ENCODE assay signal across 8 cellular contexts in the genomic region with DNA sequence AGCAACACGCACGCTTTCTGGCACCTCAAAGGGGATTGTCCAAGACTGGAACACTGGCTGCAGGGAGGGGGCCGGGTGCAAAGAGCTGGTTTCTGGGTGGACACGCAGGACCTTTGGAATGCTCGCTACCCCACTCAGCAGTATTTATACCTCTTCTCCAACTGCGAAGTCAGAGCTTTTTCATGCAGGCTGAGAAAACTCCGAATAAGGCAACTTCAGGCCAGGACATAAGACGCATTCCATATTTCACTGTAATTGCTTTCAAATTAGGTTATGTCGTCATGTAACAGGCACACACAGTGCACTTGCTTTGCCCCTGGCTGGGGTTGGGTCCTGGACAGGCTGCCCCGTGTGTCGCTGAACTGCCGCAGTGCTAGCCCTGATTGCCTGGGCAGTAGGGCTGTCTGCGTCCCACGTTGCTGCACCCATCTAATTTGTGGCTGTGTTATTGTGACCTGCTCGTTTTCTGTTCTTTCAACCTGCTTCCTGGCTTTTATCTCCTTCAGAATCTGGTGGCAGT. TPM values are rescaled to one million over a fixed set of nuclear protein-coding genes. Genes with fewer than 3 reads are reported as not detected.
DNase-seq lines count a peak whose midpoint lies in the region; ATAC-seq, FAIRE-seq and TF ChIP-seq lines count a peak whose summit lies in the region.

No MANE protein-coding gene starts in this region.

- H3K4me1 Mint-ChIP-seq in H9, result peaks cover 42 to 59% of the 10 kb centered on the region in 2 experiments

- peak overlapping the region; percentile 95 to 97 (median 96) for H3K27ac Mint-ChIP-seq in H9

- no peak overlapping the region for H3K4me3 ChIP-seq in body of pancreas
- H3K4me3 ChIP-seq in smooth muscle cell, result no peak overlapping the region

- peaks cover 13 to 39% (median 34%) of the 10 kb centered on the region in 3 experiments; a peak in 6 of 7 replicates for H3K36me3 Mint-ChIP-seq in H9 (ENCODE audit: insufficient read depth in 1 of 3, low read depth in 3 of 3)

- H2BK20ac ChIP-seq in H9 (ENCODE audit: low read depth, low read length, poor library complexity, severe bottlenecking), result no peak overlapping the region

- no peaks in the 10 kb centered on the region; the same call in 1 of the 2 replicates for H3K27me3 Mint-ChIP-seq in H9 (ENCODE audit: low read depth)

- H4K8ac ChIP-seq in H9 (replicated peaks; ENCODE audit: insufficient read length, low read depth, low read length), result no peak overlapping the region

- FAIRE-seq in GM19239 (lab: Jason Lieb, UNC), result no peak

- no peak overlapping the region for H2BK5ac ChIP-seq in H9 (ENCODE audit: insufficient read length, low read length)

- peaks cover 5% of the 10 kb centered on the region for H3K79me1 ChIP-seq in H9 (ENCODE audit: insufficient read depth, low read depth, low read length, poor library complexity, severe bottlenecking)

- no peak overlapping the region for H3K56ac ChIP-seq in H9 (ENCODE audit: insufficient read length, low read depth, low read length)

- H3K23ac ChIP-seq in H9 (ENCODE audit: insufficient read length, low read depth, low read length), result no peak overlapping the region

- H3K27me3 ChIP-seq in H9 (ENCODE audit: insufficient read depth, low read length), result no peaks in the 10 kb centered on the region
- H3K27me3 ChIP-seq in body of pancreas, result no peaks in the 10 kb centered on the region
- H3K27me3 ChIP-seq in smooth muscle cell (ENCODE audit: low read depth), result no peaks in the 10 kb centered on the region

- no peak overlapping the region for H2BK15ac ChIP-seq in H9 (ENCODE audit: low read depth, low read length)

- no CpG with 5 or more reads among the region's 15 CpGs for WGBS in H9 (ENCODE audit: extremely low coverage, insufficient read length, low lambda C conversion rate)
- WGBS in body of pancreas, 2 donors, result 65 to 68% methylated on average over 12 to 15 of the region's 15 CpGs
- 31% methylated on average over 15 of the region's 15 CpGs for WGBS in smooth muscle cell (ENCODE audit: low lambda C conversion rate)

- no peak overlapping the region for H3T11ph ChIP-seq in H9 (ENCODE audit: low read length)

- H3K4ac ChIP-seq in H9 (ENCODE audit: low read depth, low read length), result no peak overlapping the region; the same call in 1 of the 2 replicates

- H4K20me1 ChIP-seq in H9 (ENCODE audit: control insufficient read depth, insufficient read depth, insufficient read length), result no peaks in the 10 kb centered on the region
- peaks cover 43% of the 10 kb centered on the region for H4K20me1 ChIP-seq in smooth muscle cell (ENCODE audit: low read depth)

- no peak overlapping the region for H2AK5ac ChIP-seq in H9 (ENCODE audit: insufficient read length, low read length)

- in situ Hi-C loops in KBM-7 (cut with MboI; ENCODE audit: low pct_unique_long_range_greater_than_20kb, low sequenced_read_pairs), result no loop called here

- no peak overlapping the region for H2BK120ac ChIP-seq in H9 (ENCODE audit: low read depth, low read length, poor library complexity, severe bottlenecking)

- TF ChIP-seq POLR2A in body of pancreas (IDR thresholded peaks at IDR 0.05), result peak in 2 of 3 donors; percentile 27 to 47

- TF ChIP-seq CTCF in H9 (conservative IDR thresholded peaks at IDR 0.05), result no peak
- no peak for TF ChIP-seq CTCF in body of pancreas (IDR thresholded peaks at IDR 0.05)
- TF ChIP-seq CTCF in smooth muscle cell (IDR thresholded peaks at IDR 0.05; ENCODE audit: borderline replicate concordance, insufficient read depth, poor library complexity, severe bottlenecking), result no peak

- intact Hi-C loops in body of pancreas (cut with DNase I), result no loop called here

- H3K27ac ChIP-seq in H9 (ENCODE audit: insufficient read length, low read depth, low read length) (no peak overlapping the region), body of pancreas (peak overlapping the region; percentile 70 to 98 (median 91)), smooth muscle cell (ENCODE audit: low read depth) (peak overlapping the region; percentile 100)

- ATAC-seq in body of pancreas (peak; percentile 58), HG03342 (IDR thresholded peaks at IDR 0.05; ENCODE audit: unreplicated experiment) (no peak)

- no peak for DNase-seq in H9
- DNase-seq in body of pancreas, result peak in 3 of 4 donors; percentile 58 to 74 (median 68)
- DNase-seq in iris pigment epithelial cell (ENCODE audit: low read depth), result peak; percentile 98
- DNase-seq in smooth muscle cell (lab: John Stamatoyannopoulos, UW; ENCODE audit: unreplicated experiment), result no peak
- no peak for DNase-seq in GM19239 (ENCODE audit: insufficient read length, low spot score)
- DNase-seq in KBM-7, result no peak
- no peak for DNase-seq in DMS153 (lab: John Stamatoyannopoulos, UW)

- no peak overlapping the region for H2BK12ac ChIP-seq in H9 (ENCODE audit: insufficient read length, low read depth, low read length)

- H3K4me1 ChIP-seq in H9 (ENCODE audit: insufficient read depth, low read length) (peaks cover 14% of the 10 kb centered on the region; the same call in 1 of the 2 replicates), body of pancreas (peaks cover 91% of the 10 kb centered on the region), smooth muscle cell (ENCODE audit: low read depth) (peaks cover 20% of the 10 kb centered on the region)

- H3K36me3 ChIP-seq in body of pancreas (replicated peaks in 1 of 2; ENCODE audit: insufficient read depth in 1 of 2, low read depth in 2 of 2) (peaks cover 0 to 2% of the 10 kb centered on the region in 2 donors), smooth muscle cell (ENCODE audit: low read depth) (no peaks in the 10 kb centered on the region)

- H3K18ac ChIP-seq in H9 (ENCODE audit: insufficient read length, low read depth, low read length), result no peak overlapping the region

- H3K4me3 Mint-ChIP-seq in H9, result no peak overlapping the region

- H3K9me3 ChIP-seq in H9 (ENCODE audit: control insufficient read depth, low read depth, low read length) (no peaks in the 10 kb centered on the region), body of pancreas (no peaks in the 10 kb centered on the region), smooth muscle cell (replicated peaks; ENCODE audit: low read depth) (no peaks in the 10 kb centered on the region)

- H3K9ac ChIP-seq in H9 (ENCODE audit: extremely low read depth, insufficient read length, low read length) (no peak overlapping the region), smooth muscle cell (ENCODE audit: low read depth) (peak overlapping the region; percentile 70)

- peak overlapping the region; percentile 46 for H4K91ac ChIP-seq in H9 (ENCODE audit: insufficient read length, low read depth, low read length)

- no peak overlapping the region for H3K4me2 ChIP-seq in H9 (ENCODE audit: insufficient read depth, insufficient read length, low read length)
- peak overlapping the region; percentile 75 for H3K4me2 ChIP-seq in smooth muscle cell

- no peaks in the 10 kb centered on the region for H3K23me2 ChIP-seq in H9 (ENCODE audit: insufficient read length, low read depth, low read length, poor library complexity, severe bottlenecking)

- no peak overlapping the region for H4K5ac ChIP-seq in H9 (ENCODE audit: insufficient read length, low read depth, low read length)

- H3K79me2 ChIP-seq in H9 (ENCODE audit: insufficient read depth, low read length), result peaks cover 33% of the 10 kb centered on the region; the same call in 1 of the 2 replicates
- H3K79me2 ChIP-seq in smooth muscle cell (ENCODE audit: low read depth), result peaks cover 86% of the 10 kb centered on the region

- peak overlapping the region; percentile 38; the same call in 1 of the 2 replicates for H3K14ac ChIP-seq in H9 (ENCODE audit: insufficient read depth, low read length)

- H3K9me3 Mint-ChIP-seq in H9, result no peaks in the 10 kb centered on the region; a peak in 1 of 5 replicates

- peaks cover 25% of the 10 kb centered on the region for H3F3A ChIP-seq in smooth muscle cell (ENCODE audit: low read depth)

- H2AFZ ChIP-seq in H9 (ENCODE audit: low read length) (no peak overlapping the region), smooth muscle cell (ENCODE audit: low read depth) (no peak overlapping the region)

RNA-seq across cellular contexts. Expression of gene ACTN4, which starts 44.5 kb away (rescaled TPM):
- total RNA-seq in H9 (2021) (369 and 386 TPM in 2 replicates), body of pancreas (100 to 1,000 TPM; 143 to 148 TPM), smooth muscle cell (311 TPM in 2 replicates)
- polyA plus RNA-seq in smooth muscle cell, result 53.8 and 60.4 TPM in 2 replicates

RNA-seq across cellular contexts. Expression of gene CAPN12, which starts 52.3 kb away (rescaled TPM):
- total RNA-seq in H9 (2021) (10.3 and 10.5 TPM in 2 replicates), body of pancreas (10 to 100 TPM in 1 of 2 donors, 1 to 10 TPM in 1; 9.9 to 11.4 TPM), smooth muscle cell (3.2 and 5.5 TPM in 2 replicates)
- 1.4 and 6.5 TPM in 2 replicates for polyA plus RNA-seq in smooth muscle cell

Comparison
In these comparisons a context has a peak if more than half of its experiments do, and no peak if none do; other contexts are left out.
1. DNase-seq: peak in body of pancreas (3 of 4) and iris pigment epithelial cell (single experiment); none in H9 (single experiment), smooth muscle cell (single experiment), GM19239 (single experiment), KBM-7 (single experiment) and DMS153 (single experiment).